ENCODE assay signal across 8 cellular contexts in the genomic region with DNA sequence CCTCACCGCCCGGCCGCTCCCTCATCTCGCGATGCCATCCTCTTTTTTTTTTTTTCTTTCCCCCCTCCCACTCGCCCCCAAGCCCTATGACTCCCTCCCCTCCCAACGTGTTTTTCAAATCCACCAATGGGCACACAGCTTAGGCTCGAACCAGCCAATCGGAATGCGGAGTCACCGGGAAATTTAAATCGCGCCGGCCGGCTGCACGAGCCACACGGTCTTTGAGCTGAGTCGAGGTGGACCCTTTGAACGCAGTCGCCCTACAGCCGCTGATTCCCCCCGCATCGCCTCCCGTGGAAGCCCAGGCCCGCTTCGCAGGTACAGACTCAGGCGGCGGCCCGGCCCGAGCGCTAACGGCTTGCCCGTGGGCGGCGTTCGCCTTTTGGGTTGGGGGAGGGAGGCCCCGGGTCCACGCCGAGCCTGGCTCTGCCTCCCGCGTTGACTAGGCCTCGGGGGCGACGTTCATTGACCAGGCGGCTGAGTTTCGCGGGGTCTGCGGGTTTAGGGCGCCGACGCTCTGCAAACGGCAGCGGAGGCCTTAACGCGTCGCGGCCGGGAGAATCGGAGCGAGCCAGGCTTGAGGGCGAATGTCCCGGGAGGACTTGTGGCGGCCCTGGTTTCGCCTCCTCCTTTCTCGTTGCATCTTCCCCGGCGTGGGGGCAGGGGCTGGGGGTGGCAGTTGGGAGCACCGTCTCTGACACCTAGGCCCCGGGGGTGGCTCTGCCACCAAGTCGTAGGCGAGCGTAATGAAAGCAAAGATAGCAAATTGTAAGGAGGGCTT. TPM values are rescaled to one million over a fixed set of nuclear protein-coding genes. Genes with fewer than 3 reads are reported as not detected.
DNase-seq lines count a peak whose midpoint lies in the region; ATAC-seq and TF ChIP-seq lines count a peak whose summit lies in the region.

A gene (plus strand): TSS at position 213 of the 781 bp plus-strand sequence. CDS start 1,398 bp downstream, outside the sequence.

- ATAC-seq in GM19324 (IDR thresholded peaks at IDR 0.05; ENCODE audit: low FRiP score, unreplicated experiment) = peak; percentile 95
- ATAC-seq in HG03460 (IDR thresholded peaks at IDR 0.05; ENCODE audit: unreplicated experiment) = peak; percentile 91

- TF ChIP-seq CTCF in BJ (IDR thresholded peaks at IDR 0.05; ENCODE audit: insufficient read depth, low read depth, low read length) (no peak), choroid plexus epithelial cell (conservative IDR thresholded peaks at IDR 0.05; ENCODE audit: low read depth, low read length) (no peak)

- H3K36me3 ChIP-seq in BJ (ENCODE audit: control insufficient read depth, insufficient read depth, low read length) = no peaks in the 10 kb centered on the region; the same call in 1 of the 2 replicates

- peak within 1 kb of the TSS; percentile 92 for H3K4me3 ChIP-seq in BJ (ENCODE audit: low read depth, low read length)
- H3K4me3 ChIP-seq in choroid plexus epithelial cell (ENCODE audit: low read depth, low read length) = peak within 1 kb of the TSS; percentile 99

- POLR2A ChIA-PET in BJ (lab: Charles Lee) = no interaction called here

- CTCF ChIA-PET in BJ (lab: Yijun Ruan, JAX) = interaction anchor here (0.7 to 1.4 kb wide), 2 partner anchors 11 to 21 kb away, joined by 3 to 4 read pairs; no protein-coding TSS in a partner anchor

- DNase-seq in BJ (ENCODE audit: low read depth) (peak; percentile 93), NCI-H524 treated with DMSO at 0.1 percent for 48 hours (lab: John Stamatoyannopoulos, UW) (peak; percentile 93), choroid plexus epithelial cell (ENCODE audit: low read depth) (peak; percentile 99), kidney glomerular epithelial cell (lab: John Stamatoyannopoulos, UW) (peak; percentile 97)
- DNase-seq in activated CD4-positive, alpha-beta T cell treated with anti-CD3 and anti-CD28 coated beads for 4 hours = peak; percentile 87 to 91
- peak; percentile 85 to 88 for DNase-seq in stimulated activated CD4-positive, alpha-beta T cell treated with anti-CD3 and anti-CD28 coated beads, Interleukin-15, amount 100 ng/mL, for 48 hours (ENCODE audit: low read depth in 2 of 2)

- no peaks in the 10 kb centered on the region for H3K27me3 ChIP-seq in BJ (ENCODE audit: control insufficient read depth, insufficient read depth, low read length)

RNA-seq across cellular contexts. Expression of the gene that starts here (rescaled TPM):
- polyA plus RNA-seq in BJ (2011; rRNA removed) = 165 and 212 TPM in 2 replicates
- polyA minus RNA-seq in BJ (2011; rRNA and poly(A)+ RNA removed) = 178 and 220 TPM in 2 replicates

Comparison
In these comparisons a context has a peak if more than half of its experiments do, and no peak if none do; other contexts are left out.
1. Peak in every context shown above with its lines: DNase-seq, ATAC-seq and H3K4me3 ChIP-seq.